In genomic region chr13:48010698-48011097, GRCh38 we compare ENCODE assay signal across 28 cellular contexts.
"Had no signal": no experiment of that assay in that cellular context is flagged by ENCODE, and none has a peak within 500 bp of the region (broad histone marks: within the 10 kb centered on the region; RNA-seq: fewer than 3 reads in every experiment).

No MANE protein-coding gene starts in this region.

- H3K27ac Mint-ChIP-seq: activated CD4-positive, alpha-beta memory T cell treated with anti-CD3 and anti-CD28 coated beads for 36 hours; activated naive CD4-positive, alpha-beta T cell treated with anti-CD3 and anti-CD28 coated beads for 36 hours; activated T-helper 1 cell treated with anti-CD3 and anti-CD28 coated beads, Interleukin-12 subunit alpha, Interleukin-12 subunit beta, Interleukin-2, Interleukin-4 antibody, amounts not matched to agents 30 ng/mL and 10 ng/mL and 1 ng/mL, durations not matched to agents 14 hours and 24 hours and 36 hours; T-helper 1 cell treated with Interleukin-12 subunit alpha and Interleukin-12 subunit beta and Interleukin-4 antibody, amounts not matched to agents 30 μg/mL and 1 μg/mL, for 36 hours; T-helper 2 cell treated with Interferon-gamma antibody and Interleukin-4, amounts not matched to agents 5 μg/mL and 100 μg/mL, for 36 hours had no signal

- H3K4me3 Mint-ChIP-seq: activated CD4-positive, alpha-beta memory T cell treated with anti-CD3 and anti-CD28 coated beads for 36 hours; activated naive CD4-positive, alpha-beta T cell treated with anti-CD3 and anti-CD28 coated beads for 36 hours; activated T-cell treated with anti-CD3 and anti-CD28 coated beads, Interleukin-2, amount 50 U/mL, for 4 hours; activated T-helper 1 cell treated with anti-CD3 and anti-CD28 coated beads, Interleukin-12 subunit alpha, Interleukin-12 subunit beta, Interleukin-2, Interleukin-4 antibody, amounts not matched to agents 30 ng/mL and 10 ng/mL and 1 ng/mL, durations not matched to agents 14 hours and 24 hours and 36 hours; T-helper 1 cell treated with Interleukin-12 subunit alpha and Interleukin-12 subunit beta and Interleukin-4 antibody, amounts not matched to agents 30 μg/mL and 1 μg/mL, for 36 hours; T-helper 2 cell treated with Interferon-gamma antibody and Interleukin-4, amounts not matched to agents 5 μg/mL and 100 μg/mL, for 36 hours had no signal

- ATAC-seq: activated naive CD4-positive, alpha-beta T cell treated with anti-CD3 and anti-CD28 coated beads, Interleukin-2, amount 50 U/mL, for 72 hours; activated T-cell treated with anti-CD3 and anti-CD28 coated beads, Interleukin-2, amount 50 U/mL, for 4 hours; body of pancreas; Panc1 had no signal

- H3K27ac ChIP-seq: adrenal gland, body of pancreas had no signal

- DNase-seq: activated CD4-positive, alpha-beta memory T cell treated with anti-CD3 and anti-CD28 coated beads for 36 hours; activated CD4-positive, alpha-beta T cell treated with anti-CD3 and anti-CD28 coated beads, Interleukin-2, amount 50 U/mL, for 1 hour; activated CD8-positive, alpha-beta memory T cell treated with anti-CD3 and anti-CD28 coated beads, Interleukin-2, amount 50 U/mL, for 4 hours; activated gamma-delta T cell treated with Interleukin-2 at 50 U/mL for 16 hours; activated naive CD4-positive, alpha-beta T cell treated with anti-CD3 and anti-CD28 coated beads for 36 hours; activated T-cell treated with anti-CD3 and anti-CD28 coated beads for 4 hours; activated T-cell treated with anti-CD3 and anti-CD28 coated beads, Interleukin-2, amount 50 U/mL, for 4 hours; adrenal gland; body of pancreas; MM.1S; MV-4-11; NCI-H1092; NCI-H1436 treated with DMSO at 0.1 percent for 48 hours; NCI-H1694 treated with DMSO at 0.1 percent for 48 hours; NCI-H2029; NCI-H345; NCI-H524 treated with DMSO at 0.1 percent for 48 hours; SHP77 treated with DMSO at 0.1 percent for 48 hours; SK-N-SH had no signal

- H3K27me3 Mint-ChIP-seq: activated CD4-positive, alpha-beta memory T cell treated with anti-CD3 and anti-CD28 coated beads for 36 hours had no signal

- H3K9ac ChIP-seq: SK-N-SH had no signal

- H3K4me3 ChIP-seq: adrenal gland, body of pancreas, breast epithelium, SJSA1 had no signal

- H3K4me1 ChIP-seq: adrenal gland, body of pancreas, breast epithelium had no signal

- H3K27me3 ChIP-seq: adrenal gland, body of pancreas, breast epithelium, SJSA1 had no signal

- FAIRE-seq: astrocyte, TTC549 had no signal

- H3K36me3 ChIP-seq: adrenal gland, breast epithelium, SJSA1 had no signal

- H3K9me3 Mint-ChIP-seq: activated CD4-positive, alpha-beta memory T cell treated with anti-CD3 and anti-CD28 coated beads for 36 hours; activated naive CD4-positive, alpha-beta T cell treated with anti-CD3 and anti-CD28 coated beads for 36 hours; activated naive CD4-positive, alpha-beta T cell treated with anti-CD3 and anti-CD28 coated beads, Interleukin-2, amount 50 U/mL, for 72 hours; activated T-cell treated with anti-CD3 and anti-CD28 coated beads, Interleukin-2, amount 50 U/mL, for 4 hours; T-helper 1 cell treated with Interleukin-12 subunit alpha and Interleukin-12 subunit beta and Interleukin-4 antibody, amounts not matched to agents 30 μg/mL and 1 μg/mL, for 36 hours; T-helper 2 cell treated with Interferon-gamma antibody and Interleukin-4, amounts not matched to agents 5 μg/mL and 100 μg/mL, for 36 hours had no signal

- H3K4me2 ChIP-seq: SK-N-SH had no signal

- H3K9me3 ChIP-seq: adrenal gland, body of pancreas, breast epithelium, SJSA1, SK-N-SH had no signal
